Comparison of ENCODE assay signal across 8 cellular contexts in the genomic region with DNA sequence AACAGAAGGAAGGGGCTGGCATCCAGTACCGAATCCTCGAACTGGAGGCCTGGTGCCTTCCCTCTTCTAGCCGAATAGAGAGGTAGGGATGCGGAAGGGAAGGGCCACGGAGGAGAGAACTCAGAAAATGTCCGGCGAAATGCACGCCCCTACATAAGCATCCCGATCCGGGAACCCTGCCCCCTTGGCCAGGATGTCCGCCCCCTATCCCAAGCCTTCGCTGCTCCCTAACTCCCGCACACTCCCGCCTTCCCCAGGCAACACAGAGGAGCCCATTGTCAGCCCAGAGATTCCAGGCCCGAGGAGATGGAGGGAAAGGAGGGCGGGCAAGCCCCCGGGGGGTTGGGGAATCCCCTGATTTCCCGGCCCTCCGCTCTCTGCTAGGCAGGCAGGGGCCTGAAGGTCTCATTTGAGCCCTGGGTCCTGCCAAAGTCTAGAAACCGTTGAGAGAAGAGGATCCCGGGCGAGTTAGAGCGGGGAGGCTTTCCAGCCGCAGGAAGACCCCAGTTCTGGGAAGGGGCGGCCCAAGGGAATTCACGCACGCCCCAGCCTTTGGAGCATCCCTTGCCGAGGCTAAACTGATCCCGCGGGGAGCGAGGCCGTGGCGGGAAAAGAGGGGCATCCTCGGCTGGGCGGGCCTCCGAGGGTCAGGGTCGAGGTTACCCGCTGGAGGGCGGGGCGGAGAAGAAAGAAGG. TPM values are rescaled to one million over a fixed set of nuclear protein-coding genes. Genes with fewer than 3 reads are reported as not detected.
A peak's percentile ranks its signal among the peaks of the same experiment; 100 is the strongest.
DNase-seq lines count a peak whose midpoint lies in the region; ATAC-seq lines count a peak whose summit lies in the region.

No MANE protein-coding gene starts in this region.

- H3K18ac ChIP-seq in mesenchymal stem cell (ENCODE audit: low read depth in 1 of 2, low read length in 2 of 2): peak overlapping the region; percentile 86 to 92

- peak; percentile 64 for DNase-seq in activated CD8-positive, alpha-beta memory T cell treated with anti-CD3 and anti-CD28 coated beads for 24 hours
- DNase-seq in activated CD8-positive, alpha-beta memory T cell treated with anti-CD3 and anti-CD28 coated beads, Interleukin-2, amount 50 U/mL, for 4 hours: no peak
- peak; percentile 9 for DNase-seq in SHP77 treated with DMSO at 0.1 percent for 48 hours (lab: John Stamatoyannopoulos, UW)
- DNase-seq in effector CD8-positive, alpha-beta T cell (lab: John Stamatoyannopoulos, UW): peak; percentile 11
- peak; percentile 59 for DNase-seq in mesenchymal stem cell
- DNase-seq in NCI-H446 treated with DMSO at 0.1 percent for 48 hours (lab: John Stamatoyannopoulos, UW): no peak

- H4K8ac ChIP-seq in mesenchymal stem cell (ENCODE audit: low read length): peak overlapping the region; percentile 27

- H3K4me3 ChIP-seq in mesenchymal stem cell (ENCODE audit: insufficient read depth in 1 of 2, low read depth in 1 of 2, low read length in 2 of 2): peak overlapping the region; percentile 84 to 92
- peak overlapping the region; percentile 48 for H3K4me3 ChIP-seq in thymus (ENCODE audit: low read length)

- H3K4me2 ChIP-seq in mesenchymal stem cell (ENCODE audit: low read length, poor library complexity, severe bottlenecking): peak overlapping the region; percentile 95

- H3K14ac ChIP-seq in mesenchymal stem cell (ENCODE audit: low read length in 2 of 2): peak overlapping the region in 1 of 2 experiments; percentile 93

- ATAC-seq in GM21717 (IDR thresholded peaks at IDR 0.05; ENCODE audit: unreplicated experiment): no peak

- H2BK120ac ChIP-seq in mesenchymal stem cell (ENCODE audit: low read depth, low read length): peak overlapping the region; percentile 84

- peak overlapping the region; percentile 85 for H3K9ac ChIP-seq in mesenchymal stem cell (ENCODE audit: low read length)

- peak overlapping the region; percentile 89 for H4K91ac ChIP-seq in mesenchymal stem cell (ENCODE audit: low read length)

- peak overlapping the region in 1 of 2 experiments; percentile 63 for H3K23ac ChIP-seq in mesenchymal stem cell (ENCODE audit: low read length in 2 of 2)

- peaks cover 20% of the 10 kb centered on the region for H3K79me1 ChIP-seq in mesenchymal stem cell (replicated peaks; ENCODE audit: low read length, poor library complexity, severe bottlenecking)

- H2BK12ac ChIP-seq in mesenchymal stem cell (ENCODE audit: low read length in 2 of 2): peak overlapping the region; percentile 65

- under 1% methylated on average over 21 of the region's 40 CpGs for WGBS in mesenchymal stem cell
- 7% methylated on average over 40 of the region's 40 CpGs for WGBS in thymus

- H2BK5ac ChIP-seq in mesenchymal stem cell (ENCODE audit: low read depth, low read length, poor library complexity, severe bottlenecking): peak overlapping the region; percentile 90

- H3K36me3 ChIP-seq in mesenchymal stem cell (ENCODE audit: control insufficient read depth in 1 of 2, insufficient read depth in 2 of 2, low read depth in 1 of 2, low read length in 2 of 2): peaks cover 18% of the 10 kb centered on the region in 2 experiments
- no peaks in the 10 kb centered on the region for H3K36me3 ChIP-seq in thymus (ENCODE audit: control insufficient read depth, insufficient read depth)

- no peak overlapping the region for H2AK5ac ChIP-seq in mesenchymal stem cell (ENCODE audit: low read length, severe bottlenecking)

- H2AFZ ChIP-seq in mesenchymal stem cell (ENCODE audit: low read depth, low read length): peak overlapping the region; percentile 72

- H3K27ac ChIP-seq in mesenchymal stem cell (ENCODE audit: low read length, poor library complexity, severe bottlenecking) (peak overlapping the region; percentile 88), thymus (ENCODE audit: low read depth) (no peak overlapping the region)

- H3K4me1 ChIP-seq in mesenchymal stem cell (ENCODE audit: control insufficient read depth, insufficient read depth, low read depth, low read length) (peaks cover 29% of the 10 kb centered on the region), thymus (ENCODE audit: control insufficient read depth, insufficient read depth, low read length) (peaks cover 15% of the 10 kb centered on the region)

- H3K9me3 ChIP-seq in mesenchymal stem cell (ENCODE audit: control insufficient read depth, low read length) (no peaks in the 10 kb centered on the region), thymus (ENCODE audit: control insufficient read depth) (peaks cover 1% of the 10 kb centered on the region)

- H2BK15ac ChIP-seq in mesenchymal stem cell (ENCODE audit: low read depth, poor library complexity, severe bottlenecking): peak overlapping the region; percentile 93

- no peaks in the 10 kb centered on the region for H3K27me3 ChIP-seq in mesenchymal stem cell (ENCODE audit: control insufficient read depth in 1 of 2, insufficient read depth in 1 of 2, low read length in 2 of 2)
- peaks cover 60% of the 10 kb centered on the region for H3K27me3 ChIP-seq in thymus (ENCODE audit: control insufficient read depth, insufficient read depth)

- H3K4ac ChIP-seq in mesenchymal stem cell (ENCODE audit: low read depth in 1 of 2, low read length in 2 of 2): peak overlapping the region; percentile 2 to 79

RNA-seq across cellular contexts. Expression of gene ARHGEF40, which starts 0.6 kb away (rescaled TPM):
- 30.1 TPM for polyA plus RNA-seq in mesenchymal stem cell (2013, experiment 1 of 2)
- polyA plus RNA-seq in mesenchymal stem cell (2013, experiment 2 of 2): 27.5 TPM
- 6.5 TPM for polyA plus RNA-seq in thymus

RNA-seq across cellular contexts. Expression of gene RNASE8, which starts 11.9 kb away (rescaled TPM):
- polyA plus RNA-seq in mesenchymal stem cell (2013, experiment 1 of 2): not detected
- polyA plus RNA-seq in mesenchymal stem cell (2013, experiment 2 of 2): not detected
- polyA plus RNA-seq in thymus: not detected

RNA-seq across cellular contexts. Expression of gene RNASE7, which starts 27.4 kb away (rescaled TPM):
- polyA plus RNA-seq in mesenchymal stem cell (2013, experiment 1 of 2): not detected
- not detected for polyA plus RNA-seq in mesenchymal stem cell (2013, experiment 2 of 2)
- 1.6 TPM for polyA plus RNA-seq in thymus

RNA-seq across cellular contexts. Expression of gene ZNF219, which starts 28.9 kb away (rescaled TPM):
- 13.0 TPM for polyA plus RNA-seq in mesenchymal stem cell (2013, experiment 1 of 2)
- 11.8 TPM for polyA plus RNA-seq in mesenchymal stem cell (2013, experiment 2 of 2)
- 21.9 TPM for polyA plus RNA-seq in thymus

RNA-seq across cellular contexts. Expression of gene TMEM253, which starts 31.3 kb away (rescaled TPM):
- polyA plus RNA-seq in mesenchymal stem cell (2013, experiment 1 of 2): 0.46 TPM
- polyA plus RNA-seq in mesenchymal stem cell (2013, experiment 2 of 2): 0.40 TPM
- polyA plus RNA-seq in thymus: 0.98 TPM

Comparison
In these comparisons a context has a peak if more than half of its experiments do, and no peak if none do; other contexts are left out.
1. DNase-seq: peak in activated CD8-positive, alpha-beta memory T cell treated with anti-CD3 and anti-CD28 coated beads for 24 hours (single experiment), SHP77 treated with DMSO at 0.1 percent for 48 hours (single experiment), effector CD8-positive, alpha-beta T cell (single experiment) and mesenchymal stem cell (single experiment); none in activated CD8-positive, alpha-beta memory T cell treated with anti-CD3 and anti-CD28 coated beads, Interleukin-2, amount 50 U/mL, for 4 hours (single experiment) and NCI-H446 treated with DMSO at 0.1 percent for 48 hours (single experiment).